Comparison of ENCODE assay signal across 19 cellular contexts in the genomic region with DNA sequence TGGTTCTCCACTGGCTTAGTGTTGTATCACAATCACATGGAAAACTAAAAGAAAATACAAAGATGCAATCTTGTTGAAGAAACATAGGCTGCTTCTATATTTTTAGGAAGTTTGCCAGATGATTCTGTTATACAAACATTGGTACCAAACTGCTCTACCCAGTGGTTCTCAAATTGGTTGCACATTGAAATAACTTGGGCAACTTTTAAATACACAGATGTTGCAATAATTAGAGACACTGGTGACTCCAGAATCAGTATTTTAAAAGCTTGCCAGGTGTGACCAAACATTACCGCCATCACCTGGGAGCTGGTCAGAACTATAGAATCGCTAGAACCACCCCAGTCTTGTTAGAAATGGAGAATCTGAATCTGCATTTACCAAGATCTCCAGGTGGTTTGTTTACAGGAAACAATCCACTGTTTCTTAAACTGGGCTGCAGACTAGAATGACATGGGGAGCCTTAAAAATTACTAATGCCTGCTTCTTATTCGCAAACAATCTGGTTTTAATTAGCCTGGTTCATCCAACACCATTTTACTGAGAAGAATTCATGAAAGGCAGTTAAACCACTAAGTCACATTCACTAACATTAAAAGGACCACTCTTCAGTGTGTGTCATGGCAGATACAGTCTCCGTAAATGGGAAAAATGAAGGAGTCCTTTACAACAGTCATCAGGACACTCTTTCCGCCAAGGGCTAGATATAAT.
"Had no signal": no experiment of that assay in that cellular context is flagged by ENCODE, and none has a peak within 500 bp of the region (broad histone marks: within the 10 kb centered on the region; RNA-seq: fewer than 3 reads in every experiment).

No MANE protein-coding gene starts in this region.

- H3K4me3 ChIP-seq: dorsolateral prefrontal cortex, gastrocnemius medialis, upper lobe of right lung had no signal

- H3K4me3 Mint-ChIP-seq: activated CD8-positive, alpha-beta memory T cell treated with anti-CD3 and anti-CD28 coated beads, Interleukin-2, amount 10 ng/mL, durations not matched to agents 7 days and 5 days; activated T-cell treated with anti-CD3 and anti-CD28 coated beads, Interleukin-2, amount 50 U/mL, for 24 hours had no signal

- H3K4me1 ChIP-seq: upper lobe of right lung had no signal

- H3K4me1 Mint-ChIP-seq: activated CD8-positive, alpha-beta memory T cell treated with anti-CD3 and anti-CD28 coated beads, Interleukin-2, amount 10 ng/mL, durations not matched to agents 7 days and 5 days had no signal

- DNase-seq: activated CD4-positive, alpha-beta T cell treated with anti-CD3 and anti-CD28 coated beads for 1 hour; activated CD4-positive, alpha-beta T cell treated with anti-CD3 and anti-CD28 coated beads, Interleukin-2, amount 50 U/mL, for 48 hours; activated CD8-positive, alpha-beta memory T cell treated with anti-CD3 and anti-CD28 coated beads, Interleukin-2, amount 10 ng/mL, durations not matched to agents 7 days and 5 days; activated effector memory CD4-positive, alpha-beta T cell treated with Interleukin-2 at 50 U/mL for 16 hours; activated T-cell treated with anti-CD3 and anti-CD28 coated beads, Interleukin-2, amount 50 U/mL, for 24 hours; amygdala; brain microvascular endothelial cell; dorsolateral prefrontal cortex; gastrocnemius medialis; kidney; midbrain; stimulated activated CD4-positive, alpha-beta T cell treated with anti-CD3 and anti-CD28 coated beads, Interleukin-2, amount 100 ng/mL, for 24 hours; stimulated activated naive CD8-positive, alpha-beta T cell treated with anti-CD3 and anti-CD28 coated beads, Interleukin-15, Interleukin-2, amounts not matched to agents 100 U/mL and 50 U/mL, for 24 hours; T-helper 9 cell; upper lobe of right lung had no signal

- ATAC-seq: activated CD8-positive, alpha-beta memory T cell treated with anti-CD3 and anti-CD28 coated beads, Interleukin-2, amount 10 ng/mL, durations not matched to agents 7 days and 5 days; activated naive CD4-positive, alpha-beta T cell treated with anti-CD3 and anti-CD28 coated beads, Interleukin-2, amount 50 U/mL, for 72 hours; esophagus mucosa; gastrocnemius medialis; sciatic nerve; stimulated activated naive CD8-positive, alpha-beta T cell treated with anti-CD3 and anti-CD28 coated beads, Interleukin-15, Interleukin-2, amounts not matched to agents 100 U/mL and 50 U/mL, for 24 hours; upper lobe of right lung had no signal

- H3K27me3 ChIP-seq: brain microvascular endothelial cell, dorsolateral prefrontal cortex, gastrocnemius medialis, upper lobe of right lung had no signal

- H3K27ac ChIP-seq: brain microvascular endothelial cell, dorsolateral prefrontal cortex, gastrocnemius medialis, upper lobe of right lung had no signal

- H3K27me3 Mint-ChIP-seq: activated CD8-positive, alpha-beta memory T cell treated with anti-CD3 and anti-CD28 coated beads, Interleukin-2, amount 10 ng/mL, durations not matched to agents 7 days and 5 days; activated T-cell treated with anti-CD3 and anti-CD28 coated beads, Interleukin-2, amount 50 U/mL, for 24 hours; progenitor cell of endocrine pancreas had no signal

- H3K9me3 Mint-ChIP-seq: activated naive CD4-positive, alpha-beta T cell treated with anti-CD3 and anti-CD28 coated beads, Interleukin-2, amount 50 U/mL, for 72 hours; activated T-cell treated with anti-CD3 and anti-CD28 coated beads, Interleukin-2, amount 50 U/mL, for 24 hours had no signal

- H3K9me3 ChIP-seq: upper lobe of right lung had no signal

- H3K27ac Mint-ChIP-seq: activated CD8-positive, alpha-beta memory T cell treated with anti-CD3 and anti-CD28 coated beads, Interleukin-2, amount 10 ng/mL, durations not matched to agents 7 days and 5 days; activated naive CD4-positive, alpha-beta T cell treated with anti-CD3 and anti-CD28 coated beads, Interleukin-2, amount 50 U/mL, for 72 hours; activated T-cell treated with anti-CD3 and anti-CD28 coated beads, Interleukin-2, amount 50 U/mL, for 24 hours; progenitor cell of endocrine pancreas had no signal

- H3K36me3 ChIP-seq: gastrocnemius medialis had no signal
